In genomic region chr1:41870076-41870562, GRCh38 we compare ENCODE assay signal across 13 cellular contexts. TPM values are rescaled to one million over a fixed set of nuclear protein-coding genes. Genes with fewer than 3 reads are reported as not detected.
DNase-seq lines count a peak whose midpoint lies in the region; ATAC-seq and TF ChIP-seq lines count a peak whose summit lies in the region.
"Had no signal": no experiment of that assay in that cellular context is flagged by ENCODE, and none has a peak within 500 bp of the region (broad histone marks: within the 10 kb centered on the region; RNA-seq: fewer than 3 reads in every experiment).

No MANE protein-coding gene starts in this region.

- H3K27me3 ChIP-seq in IMR-90 (ENCODE audit: control insufficient read depth, insufficient read depth, low read length) = peaks cover 1% of the 10 kb centered on the region; the same call in 1 of the 2 replicates
- H3K27me3 ChIP-seq in dorsolateral prefrontal cortex = no peaks in the 10 kb centered on the region
- H3K27me3 ChIP-seq in colonic mucosa = no peaks in the 10 kb centered on the region
- H3K27me3 ChIP-seq: suprapubic skin had no signal

- H3K27ac Mint-ChIP-seq in activated T-helper 17 cell treated with anti-CD3 and anti-CD28 coated beads, Interleukin-2, amount 50 U/mL, for 72 hours = peak overlapping the region; percentile 10
- H3K27ac Mint-ChIP-seq: effector memory CD8-positive, alpha-beta T cell had no signal

- H3K4me1 Mint-ChIP-seq in activated T-helper 17 cell treated with anti-CD3 and anti-CD28 coated beads, Interleukin-2, amount 50 U/mL, for 72 hours = peaks cover 20% of the 10 kb centered on the region

- no peak for TF ChIP-seq RAD21 in IMR-90 (IDR thresholded peaks at IDR 0.05; ENCODE audit: low read length)

- DNase-seq in IMR-90 (peak; percentile 82), lung microvascular endothelial cell (ENCODE audit: low read depth in 2 of 2) (peak; percentile 39 to 84), DMS 273 (lab: John Stamatoyannopoulos, UW; ENCODE audit: unreplicated experiment) (no peak), dorsolateral prefrontal cortex (no peak), NCI-H345 (lab: John Stamatoyannopoulos, UW) (no peak), colonic mucosa (no peak)
- DNase-seq: effector memory CD8-positive, alpha-beta T cell; NCI-H2227 treated with DMSO at 0.1 percent for 48 hours; stimulated activated CD4-positive, alpha-beta T cell treated with anti-CD3 and anti-CD28 coated beads, Interleukin-1b, Interleukin-23, amount 100 ng/mL, for 48 hours had no signal

- no peak overlapping the region; the same call in none of the 2 replicates for H3K4ac ChIP-seq in IMR-90 (ENCODE audit: low read depth, low read length)

- no peaks in the 10 kb centered on the region for H3K9me3 Mint-ChIP-seq in activated T-helper 17 cell treated with anti-CD3 and anti-CD28 coated beads, Interleukin-2, amount 50 U/mL, for 72 hours
- H3K9me3 Mint-ChIP-seq: effector memory CD8-positive, alpha-beta T cell; neural crest cell had no signal

- no peak overlapping the region for H3K56ac ChIP-seq in IMR-90 (ENCODE audit: extremely low read depth, insufficient read depth, low read length)

- no peak overlapping the region for H3K18ac ChIP-seq in IMR-90 (ENCODE audit: low read depth, low read length)

- peak overlapping the region; percentile 75 for H2AK9ac ChIP-seq in IMR-90 (replicated peaks; ENCODE audit: low read depth, low read length, poor library complexity)

- H2BK5ac ChIP-seq in IMR-90 (ENCODE audit: low read depth, low read length, poor library complexity, severe bottlenecking) = peak overlapping the region; percentile 6

- H3K9ac ChIP-seq in IMR-90 (ENCODE audit: low read depth, low read length) (no peak overlapping the region), colonic mucosa (ENCODE audit: low read depth in 2 of 2, low read length in 2 of 2) (no peak overlapping the region)

- peak overlapping the region; percentile 44; the same call in 1 of the 2 replicates for H3K4me2 ChIP-seq in IMR-90 (ENCODE audit: low read depth, low read length)

- dilution Hi-C loops in IMR-90 (cut with HindIII; ENCODE audit: low sequenced_read_pairs, unreplicated experiment) = no loop called here

- no peak overlapping the region for H2AK5ac ChIP-seq in IMR-90 (ENCODE audit: low read depth, low read length)

- H4K5ac ChIP-seq in IMR-90 (ENCODE audit: low read depth, low read length) = no peak overlapping the region

- BruUV-seq in IMR-90 (replicated peaks; lab: Mats Ljungman, UMichigan) = no TSS peak

- ATAC-seq in GM18511 (IDR thresholded peaks at IDR 0.05; ENCODE audit: unreplicated experiment) = peak; percentile 74
- peak; percentile 32 for ATAC-seq in IMR-90 (ENCODE audit: low read depth)
- ATAC-seq in activated T-helper 17 cell treated with anti-CD3 and anti-CD28 coated beads, Interleukin-2, amount 50 U/mL, for 72 hours (replicated peaks) = peak; percentile 66
- ATAC-seq: effector memory CD8-positive, alpha-beta T cell had no signal

- intact Hi-C loops in IMR-90 (cut with micrococcal nuclease) (no loop called here), dorsolateral prefrontal cortex (cut with DNase I) (no loop called here), colonic mucosa (cut with DNase I) (no loop called here)

- H3K4me1 ChIP-seq in IMR-90 (ENCODE audit: control insufficient read depth, insufficient read depth, low read length) (peaks cover 2% of the 10 kb centered on the region), colonic mucosa (no peaks in the 10 kb centered on the region)
- H3K4me1 ChIP-seq: suprapubic skin had no signal

- H3K36me3 ChIP-seq in IMR-90 (ENCODE audit: control insufficient read depth, insufficient read depth, low read length) (no peaks in the 10 kb centered on the region), colonic mucosa (no peaks in the 10 kb centered on the region)
- H3K36me3 ChIP-seq: suprapubic skin had no signal

- POLR2A ChIA-PET in IMR-90 (lab: Charles Lee; ENCODE audit: unreplicated experiment) = no interaction called here

- CTCF ChIA-PET in IMR-90 (lab: Yijun Ruan, JAX) = interaction anchor here (0.9 kb wide), 1 partner anchor 22 kb away, joined by 3 read pairs; no protein-coding TSS in a partner anchor

- no peak overlapping the region for H2BK15ac ChIP-seq in IMR-90 (ENCODE audit: low read depth, low read length)

- H2AFZ ChIP-seq in IMR-90 (replicated peaks; ENCODE audit: low read length, poor library complexity) = no peak overlapping the region

- H4K20me1 ChIP-seq in IMR-90 (ENCODE audit: insufficient read depth, low read length) = no peaks in the 10 kb centered on the region

- TF ChIP-seq CTCF in IMR-90 (conservative IDR thresholded peaks at IDR 0.05; ENCODE audit: low read depth, low read length) = no peak
- no peak for TF ChIP-seq CTCF in dorsolateral prefrontal cortex (IDR thresholded peaks at IDR 0.05 in 54 of 56, conservative IDR thresholded peaks at IDR 0.05 in 2 of 56; ENCODE audit: low read depth in 1 of 56, partially characterized antibody in 56 of 56)
- TF ChIP-seq CTCF in colonic mucosa (IDR thresholded peaks at IDR 0.05) = no peak

- 0% methylated on average over 2 of the region's 7 CpGs; no CpG with 5 or more reads in 1 of the 2 experiments for WGBS in IMR-90 (ENCODE audit: extremely low coverage in 2 of 2, insufficient read length in 1 of 2), 2 experiments

- H3K14ac ChIP-seq in IMR-90 (replicated peaks; ENCODE audit: low read depth, low read length) = 0 out of 2 replicates have a peak overlapping the region, but pooled peaks have one; percentile 52

- H3K79me1 ChIP-seq in IMR-90 (ENCODE audit: low read depth in 1 of 2, low read length in 2 of 2) = no peaks in the 10 kb centered on the region

- no peak for TF ChIP-seq POLR2A in IMR-90 (IDR thresholded peaks at IDR 0.05; ENCODE audit: low read depth, low read length)

- H4K91ac ChIP-seq in IMR-90 (ENCODE audit: insufficient read depth, low read depth, low read length) = no peak overlapping the region

- no peak overlapping the region for H4K8ac ChIP-seq in IMR-90 (ENCODE audit: low read depth in 2 of 2, low read length in 2 of 2)

- H3K4me3 Mint-ChIP-seq in activated T-helper 17 cell treated with anti-CD3 and anti-CD28 coated beads, Interleukin-2, amount 50 U/mL, for 72 hours = no peak overlapping the region
- H3K4me3 Mint-ChIP-seq: effector memory CD8-positive, alpha-beta T cell; neural crest cell had no signal

- no peaks in the 10 kb centered on the region for H3K27me3 Mint-ChIP-seq in activated T-helper 17 cell treated with anti-CD3 and anti-CD28 coated beads, Interleukin-2, amount 50 U/mL, for 72 hours
- H3K27me3 Mint-ChIP-seq: effector memory CD8-positive, alpha-beta T cell had no signal

- H3K9me3 ChIP-seq in IMR-90 (ENCODE audit: control insufficient read depth, insufficient read depth, low read length) (no peaks in the 10 kb centered on the region), colonic mucosa (no peaks in the 10 kb centered on the region)
- H3K9me3 ChIP-seq: suprapubic skin had no signal

- H3K36me3 Mint-ChIP-seq in activated T-helper 17 cell treated with anti-CD3 and anti-CD28 coated beads, Interleukin-2, amount 50 U/mL, for 72 hours (ENCODE audit: low read depth) = no peaks in the 10 kb centered on the region

- no peak overlapping the region for H3K23ac ChIP-seq in IMR-90 (ENCODE audit: low read depth, low read length)

- H3K4me3 ChIP-seq in IMR-90 (ENCODE audit: insufficient read depth, low read depth, low read length) (no peak overlapping the region), dorsolateral prefrontal cortex (no peak overlapping the region), colonic mucosa (no peak overlapping the region)
- H3K4me3 ChIP-seq: suprapubic skin had no signal

- H3K27ac ChIP-seq in IMR-90 (ENCODE audit: insufficient read depth, low read length) = no peak overlapping the region
- H3K27ac ChIP-seq in dorsolateral prefrontal cortex = no peak overlapping the region
- H3K27ac ChIP-seq in colonic mucosa = no peak overlapping the region
- H3K27ac ChIP-seq: suprapubic skin had no signal

- H2BK120ac ChIP-seq in IMR-90 (ENCODE audit: low read depth, low read length) = no peak overlapping the region; the same call in 1 of the 2 replicates

- in situ Hi-C loops in IMR-90 (cut with MboI; ENCODE audit: low sequenced_read_pairs) = no loop called here

- peaks cover 4% of the 10 kb centered on the region; the same call in 1 of the 2 replicates for H3K9me1 ChIP-seq in IMR-90 (ENCODE audit: insufficient read depth, low read length)

- no peak overlapping the region for H2BK20ac ChIP-seq in IMR-90 (ENCODE audit: low read depth, low read length)

TF ChIP-seq in IMR-90, 13 proteins besides CTCF, POLR2A, EP300 and RAD21 (continues in another document):
- TF ChIP-seq MXI1 (IDR thresholded peaks at IDR 0.05; ENCODE audit: borderline replicate concordance, low read depth, low read length) = no peak
- no peak for TF ChIP-seq RFX5 (IDR thresholded peaks at IDR 0.05; ENCODE audit: low read depth, low read length)
- no peak for TF ChIP-seq ELK1 (IDR thresholded peaks at IDR 0.05; ENCODE audit: borderline replicate concordance, low read depth, low read length)
- peak; percentile 32 for TF ChIP-seq RCOR1 (IDR thresholded peaks at IDR 0.05; ENCODE audit: insufficient replicate concordance, low read length)
- TF ChIP-seq FOS (IDR thresholded peaks at IDR 0.05; ENCODE audit: low read depth, low read length) = peak; percentile 99
- 0 out of 2 replicates have a peak, but pooled peaks have one; percentile 22 for TF ChIP-seq MAZ (IDR thresholded peaks at IDR 0.05; ENCODE audit: borderline replicate concordance, low read depth, low read length)
- TF ChIP-seq NFE2L2 (IDR thresholded peaks at IDR 0.05; ENCODE audit: low read depth, low read length) = 0 out of 2 replicates have a peak, but pooled peaks have one; percentile 25
- TF ChIP-seq BHLHE40 (IDR thresholded peaks at IDR 0.05; ENCODE audit: low read depth, low read length) = peak; percentile 74; the same call in 1 of the 2 replicates
- TF ChIP-seq CEBPB (IDR thresholded peaks at IDR 0.05; ENCODE audit: low read depth, low read length) = no peak

RNA-seq across cellular contexts. Expression of gene HIVEP3, which starts 48.6 kb away (rescaled TPM):
- total RNA-seq in IMR-90 (2012; rRNA removed) (1.1 and 1.4 TPM in 2 replicates), lung microvascular endothelial cell (0.87 and 1.8 TPM in 2 replicates), dorsolateral prefrontal cortex (10 to 100 TPM; 10.1 to 43.8 (median 25.6) TPM), colonic mucosa (1 to 10 TPM; 1.9 to 3.3 TPM)
- 3.6 and 4.0 TPM in 2 replicates for polyA plus RNA-seq in IMR-90 (2012; rRNA removed)
- polyA plus RNA-seq in IMR-90 (2012; cell fraction: cytosol; rRNA removed) = 2.5 and 2.7 TPM in 2 replicates
- 2.1 and 3.1 TPM in 2 replicates for polyA plus RNA-seq in IMR-90 (2012; cell fraction: nucleus; rRNA removed; ENCODE audit: low replicate concordance)
- 10 to 100 TPM in 1 of 2 donors, 1 to 10 TPM in 1; 8.0 to 27.6 TPM for total RNA-seq in activated T-helper 17 cell treated with anti-CD3 and anti-CD28 coated beads, Interleukin-2, amount 50 U/mL, for 72 hours

Comparison
In these comparisons a context has a peak if more than half of its experiments do, and no peak if none do; other contexts are left out.
1. DNase-seq: peak in IMR-90 (single experiment) and lung microvascular endothelial cell (2 of 2); none in DMS 273 (single experiment), dorsolateral prefrontal cortex (0 of 10), NCI-H345 (single experiment) and colonic mucosa (single experiment).
2. Peak in every context shown above with its lines, with median percentiles within 50 percentile points of each other: ATAC-seq.